Comparison of ENCODE assay signal across 19 cellular contexts in the genomic region with DNA sequence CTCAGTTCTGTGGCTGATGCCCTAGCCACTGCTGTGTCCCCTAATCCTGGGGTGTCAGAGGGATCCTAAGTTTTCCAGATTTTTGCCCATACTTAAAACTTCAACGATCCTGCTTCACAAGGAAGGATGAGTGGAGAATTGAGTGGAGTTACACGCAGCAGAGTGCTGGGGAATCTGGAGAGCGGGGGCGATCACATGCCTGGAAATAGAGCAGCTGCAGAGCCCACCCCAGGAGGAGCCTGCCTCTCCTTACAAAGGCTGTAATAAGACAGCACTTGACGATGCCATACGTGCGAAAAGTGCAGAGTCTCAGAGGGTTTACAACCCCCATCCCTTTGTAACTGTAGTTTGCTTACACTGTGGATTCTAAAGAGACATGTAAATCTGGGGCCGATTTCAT. TPM values are rescaled to one million over a fixed set of nuclear protein-coding genes. Genes with fewer than 3 reads are reported as not detected.
DNase-seq lines count a peak whose midpoint lies in the region; ATAC-seq, FAIRE-seq and TF ChIP-seq lines count a peak whose summit lies in the region.
"Had no signal": no experiment of that assay in that cellular context is flagged by ENCODE, and none has a peak within 500 bp of the region (broad histone marks: within the 10 kb centered on the region; RNA-seq: fewer than 3 reads in every experiment).

No MANE protein-coding gene starts in this region.

- H3K4me1 ChIP-seq in mammary epithelial cell (ENCODE audit: insufficient read depth, low read length) (no peaks in the 10 kb centered on the region), OCI-LY7 (ENCODE audit: insufficient read depth, low read length, poor library complexity, severe bottlenecking) (no peaks in the 10 kb centered on the region), K562 (replicated peaks in 1 of 2; ENCODE audit: control insufficient read depth in 2 of 2, insufficient read depth in 2 of 2, low read length in 2 of 2) (peaks cover 0 to 9% of the 10 kb centered on the region in 2 experiments; a peak in 1 of 5 replicates), heart right ventricle (peaks cover 0 to 12% (median 4%) of the 10 kb centered on the region in 9 donors)

- no peak for TF ChIP-seq EP300 in K562 (IDR thresholded peaks at IDR 0.05; ENCODE audit: low read length)

- no peak overlapping the region for H3K4me3 Mint-ChIP-seq in MCF 10A (ENCODE audit: unreplicated experiment)
- no peak overlapping the region for H3K4me3 Mint-ChIP-seq in stimulated activated memory B cell treated with anti-CD40 and anti-IgM and Interleukin-4, amounts not matched to agents 10 μg/mL and 1 μg/mL and 100 μg/mL, for 72 hours
- H3K4me3 Mint-ChIP-seq: B cell, H9, IgD-negative memory B cell had no signal

- no peaks in the 10 kb centered on the region for H4K20me1 ChIP-seq in mammary epithelial cell (ENCODE audit: insufficient read depth, low read length)
- H4K20me1 ChIP-seq in OCI-LY7 (ENCODE audit: insufficient read depth, low read length): no peaks in the 10 kb centered on the region
- 0 out of 2 replicates have a peak, but pooled peaks cover under 1% of the 10 kb centered on the region for H4K20me1 ChIP-seq in K562 (replicated peaks; ENCODE audit: control insufficient read depth, insufficient read depth, low read length)

- TF ChIP-seq RAD21 in K562 (CRISPR knock-in tag; conservative IDR thresholded peaks at IDR 0.05 in 1 of 2, IDR thresholded peaks at IDR 0.05 in 1 of 2): no peak

- H3K4me1 Mint-ChIP-seq in MCF 10A (ENCODE audit: insufficient read depth, unreplicated experiment): no peaks in the 10 kb centered on the region
- no peaks in the 10 kb centered on the region for H3K4me1 Mint-ChIP-seq in stimulated activated memory B cell treated with anti-CD40 and anti-IgM and Interleukin-4, amounts not matched to agents 10 μg/mL and 1 μg/mL and 100 μg/mL, for 72 hours
- H3K4me1 Mint-ChIP-seq: B cell, IgD-negative memory B cell had no signal

- H3K27ac ChIP-seq in mammary epithelial cell (ENCODE audit: insufficient read depth, low read depth, low read length) (no peak overlapping the region), OCI-LY7 (ENCODE audit: low read depth, low read length, poor library complexity, severe bottlenecking) (no peak overlapping the region), K562 (ENCODE audit: extremely low read depth, low read depth, low read length) (no peak overlapping the region), heart right ventricle (no peak overlapping the region)
- H3K27ac ChIP-seq: 22Rv1 had no signal

- H3K36me3 ChIP-seq in mammary epithelial cell (ENCODE audit: insufficient read depth, low read length): peaks cover 10% of the 10 kb centered on the region
- H3K36me3 ChIP-seq in OCI-LY7 (ENCODE audit: insufficient read depth, low read length): peaks cover 62% of the 10 kb centered on the region
- H3K36me3 ChIP-seq in K562 (ENCODE audit: control insufficient read depth, insufficient read depth, low read length): peaks cover 61% of the 10 kb centered on the region; the same call in 2 of the 3 replicates
- peaks cover 0 to 72% (median 20%) of the 10 kb centered on the region in 9 donors for H3K36me3 ChIP-seq in heart right ventricle

- TF ChIP-seq POLR2A in K562 (conservative IDR thresholded peaks at IDR 0.05): no peak

- H3K27me3 ChIP-seq in mammary epithelial cell (ENCODE audit: insufficient read depth, low read length) (no peaks in the 10 kb centered on the region), K562 (ENCODE audit: control insufficient read depth in 2 of 2, insufficient read depth in 2 of 2, low read length in 2 of 2) (no peaks in the 10 kb centered on the region), heart right ventricle (no peaks in the 10 kb centered on the region)

- intact Hi-C loops in MCF 10A (cut with micrococcal nuclease): no loop called here
- intact Hi-C loops in mammary epithelial cell (cut with micrococcal nuclease): no loop called here
- intact Hi-C loops in OCI-LY7 (cut with micrococcal nuclease; ENCODE audit: unreplicated experiment): no loop called here
- intact Hi-C loops in K562 (cut with micrococcal nuclease): no loop called here
- intact Hi-C loops in heart right ventricle (cut with DNase I): no loop called here

- in situ Hi-C loops in mammary epithelial cell (cut with MboI; ENCODE audit: low sequenced_read_pairs in 2 of 2): no loop called here
- in situ Hi-C loops in K562 (cut with MboI): no loop called here

- DNase-seq in MCF 10A (ENCODE audit: unreplicated experiment) (no peak), mammary epithelial cell (no peak), OCI-LY7 (ENCODE audit: low spot score) (no peak), K562 (ENCODE audit: extremely low read depth in 1 of 4, low spot score in 3 of 4) (no peak), heart right ventricle (no peak), SK-N-DZ (ENCODE audit: low spot score) (no peak)
- DNase-seq: DMS153, GDM1, H9, NCI-H1092 treated with DMSO at 0.1 percent for 48 hours, NCI-H2081 treated with DMSO at 0.1 percent for 48 hours, NCI-H526 treated with DMSO at 0.1 percent for 48 hours, RPMI8226, SIG-M5 had no signal

- H3K9me2 ChIP-seq in OCI-LY7 (ENCODE audit: insufficient read depth, low read length): no peaks in the 10 kb centered on the region

- no peaks in the 10 kb centered on the region for H3K9me1 ChIP-seq in K562 (ENCODE audit: control insufficient read depth, insufficient read depth, low read length)

- CTCF ChIA-PET in MCF 10A (lab: Yijun Ruan, JAX): interaction anchor here (0.8 kb wide), 1 partner anchor 145 kb away, joined by 3 read pairs; no protein-coding TSS in a partner anchor
- CTCF ChIA-PET in mammary epithelial cell (lab: Charles Lee; ENCODE audit: low non-redundant PET): no interaction called here
- CTCF ChIA-PET in OCI-LY7 (lab: Charles Lee; ENCODE audit: unreplicated experiment): no interaction called here
- CTCF ChIA-PET in K562 (lab: Yijun Ruan, JAX; ENCODE audit: low intra/inter-chr PET ratio): no interaction called here

- TF ChIP-seq CTCF in MCF 10A (IDR thresholded peaks at IDR 0.05; ENCODE audit: unreplicated experiment) (no peak), mammary epithelial cell (conservative IDR thresholded peaks at IDR 0.05 in 1 of 2, IDR thresholded peaks at IDR 0.05 in 1 of 2; ENCODE audit: extremely low read depth in 1 of 2, insufficient read depth in 1 of 2, low read depth in 1 of 2, low read length in 2 of 2) (no peak), OCI-LY7 (conservative IDR thresholded peaks at IDR 0.05; ENCODE audit: low read length) (no peak), K562 (IDR thresholded peaks at IDR 0.05 in 2 of 3, conservative IDR thresholded peaks at IDR 0.05 in 1 of 3; ENCODE audit: insufficient read depth in 2 of 3, low read depth in 1 of 3, low read length in 3 of 3) (no peak), heart right ventricle (IDR thresholded peaks at IDR 0.05) (no peak)

- no peaks in the 10 kb centered on the region for H3K79me2 ChIP-seq in mammary epithelial cell (ENCODE audit: insufficient read depth, low read length)
- no peaks in the 10 kb centered on the region for H3K79me2 ChIP-seq in OCI-LY7 (ENCODE audit: insufficient read depth, low read depth, low read length)
- no peaks in the 10 kb centered on the region for H3K79me2 ChIP-seq in K562 (ENCODE audit: control insufficient read depth, insufficient read depth, low read length)

- no peak overlapping the region for H2AFZ ChIP-seq in mammary epithelial cell (ENCODE audit: low read depth, low read length)
- no peak overlapping the region for H2AFZ ChIP-seq in OCI-LY7 (ENCODE audit: low read length)
- no peak overlapping the region for H2AFZ ChIP-seq in K562 (ENCODE audit: low read depth, low read length)

- no peak overlapping the region for H3K4me2 ChIP-seq in mammary epithelial cell (ENCODE audit: insufficient read depth, low read depth, low read length)
- H3K4me2 ChIP-seq in OCI-LY7 (ENCODE audit: low read length): no peak overlapping the region
- H3K4me2 ChIP-seq in K562 (ENCODE audit: insufficient read depth, low read length): no peak overlapping the region

- FAIRE-seq in K562 (lab: Jason Lieb, UNC): no peak

- no peaks in the 10 kb centered on the region for H3K9me3 Mint-ChIP-seq in MCF 10A (ENCODE audit: unreplicated experiment)
- no peaks in the 10 kb centered on the region for H3K9me3 Mint-ChIP-seq in stimulated activated memory B cell treated with anti-CD40 and anti-IgM and Interleukin-4, amounts not matched to agents 10 μg/mL and 1 μg/mL and 100 μg/mL, for 72 hours
- H3K9me3 Mint-ChIP-seq: H9, IgD-negative memory B cell had no signal

- dilution Hi-C loops in mammary epithelial cell (cut with HindIII; ENCODE audit: low sequenced_read_pairs): loop anchor here (5.0 kb wide), 2 partner anchors 35 kb away; no protein-coding TSS in a partner anchor

- 88% methylated on average over 8 of the region's 8 CpGs for WGBS in mammary epithelial cell (ENCODE audit: low coverage, missing lambda C conversion rate)
- 89% methylated on average over 8 of the region's 8 CpGs for WGBS in K562 (ENCODE audit: insufficient coverage, low coverage, missing lambda C conversion rate)
- 94% methylated on average over 8 of the region's 8 CpGs for WGBS in heart right ventricle, 2 donors

- H3K36me3 Mint-ChIP-seq in MCF 10A (ENCODE audit: insufficient read depth, unreplicated experiment): peaks cover 68% of the 10 kb centered on the region
- peaks cover 50% of the 10 kb centered on the region for H3K36me3 Mint-ChIP-seq in stimulated activated memory B cell treated with anti-CD40 and anti-IgM and Interleukin-4, amounts not matched to agents 10 μg/mL and 1 μg/mL and 100 μg/mL, for 72 hours

- ATAC-seq in K562 (no peak), heart right ventricle (no peak), GM21723 (IDR thresholded peaks at IDR 0.05; ENCODE audit: unreplicated experiment) (no peak)
- no peak for ATAC-seq in stimulated activated memory B cell treated with anti-CD40 and anti-IgM and Interleukin-4, amounts not matched to agents 10 μg/mL and 1 μg/mL and 100 μg/mL, for 72 hours

- H3K9ac ChIP-seq in mammary epithelial cell (ENCODE audit: insufficient read depth, low read length) (no peak overlapping the region), K562 (ENCODE audit: insufficient read depth in 1 of 2, low read depth in 2 of 2, low read length in 2 of 2) (no peak overlapping the region)

- POLR2A ChIA-PET in MCF 10A (lab: Yijun Ruan, JAX) (no interaction called here), OCI-LY7 (lab: Charles Lee) (no interaction called here), K562 (lab: Yijun Ruan, JAX) (interaction anchor here (0.6 to 1.2 kb wide), 3 partner anchors 15 to 577 kb away, joined by 3 to 4 read pairs (median 3); no protein-coding TSS in a partner anchor)

- H3K27ac Mint-ChIP-seq in MCF 10A (ENCODE audit: low read depth, unreplicated experiment): no peak overlapping the region
- H3K27ac Mint-ChIP-seq in stimulated activated memory B cell treated with anti-CD40 and anti-IgM and Interleukin-4, amounts not matched to agents 10 μg/mL and 1 μg/mL and 100 μg/mL, for 72 hours: no peak overlapping the region
- H3K27ac Mint-ChIP-seq: B cell, H9, IgD-negative memory B cell had no signal

- BruUV-seq in MCF 10A (replicated peaks; lab: Mats Ljungman, UMichigan): TSS peak; percentile 23
- BruUV-seq in mammary epithelial cell (replicated peaks; lab: Mats Ljungman, UMichigan): no TSS peak
- BruUV-seq in OCI-LY7 (replicated peaks; lab: Mats Ljungman, UMichigan): TSS peak; percentile 64
- BruUV-seq in K562 (replicated peaks; lab: Mats Ljungman, UMichigan): TSS peak; percentile 47

- no peaks in the 10 kb centered on the region for H3K27me3 Mint-ChIP-seq in MCF 10A (ENCODE audit: insufficient read depth, unreplicated experiment)
- no peaks in the 10 kb centered on the region for H3K27me3 Mint-ChIP-seq in stimulated activated memory B cell treated with anti-CD40 and anti-IgM and Interleukin-4, amounts not matched to agents 10 μg/mL and 1 μg/mL and 100 μg/mL, for 72 hours
- H3K27me3 Mint-ChIP-seq: B cell, IgD-negative memory B cell had no signal

- H3K4me3 ChIP-seq in mammary epithelial cell (replicated peaks in 1 of 3; ENCODE audit: insufficient read depth in 1 of 3, low read depth in 2 of 3, low read length in 3 of 3) (no peak overlapping the region), OCI-LY7 (ENCODE audit: low read depth, low read length, poor library complexity, severe bottlenecking) (no peak overlapping the region), K562 (no peak overlapping the region), heart right ventricle (no peak overlapping the region)

- H3K9me3 ChIP-seq in mammary epithelial cell (replicated peaks; ENCODE audit: insufficient read depth, low read length) (no peaks in the 10 kb centered on the region), OCI-LY7 (ENCODE audit: low read length) (no peaks in the 10 kb centered on the region), K562 (replicated peaks; ENCODE audit: control insufficient read depth, insufficient read depth, low read depth, low read length) (no peaks in the 10 kb centered on the region), heart right ventricle (no peaks in the 10 kb centered on the region)

RNA-seq across cellular contexts. Expression of a gene that starts 40.6 kb away (rescaled TPM):
- total RNA-seq in MCF 10A (2022): 69.1 and 75.8 TPM in 2 replicates
- 10 to 100 TPM; 34.0 to 59.5 TPM for total RNA-seq in mammary epithelial cell
- 28.1 TPM for polyA plus RNA-seq in mammary epithelial cell
- 38.5 TPM for polyA minus RNA-seq in mammary epithelial cell
- total RNA-seq in OCI-LY7 (2014; rRNA removed; shearing (Covaris generic)): 111 and 113 TPM in 2 replicates
- total RNA-seq in OCI-LY7 (2022): 229 and 288 TPM in 2 replicates
- total RNA-seq in K562 (2011; cell fraction: chromatin; rRNA removed; ENCODE audit: low replicate concordance): 383 and 414 TPM in 2 replicates
- total RNA-seq in K562 (2011; cell fraction: nucleolus; rRNA removed): 210 and 215 TPM in 2 replicates
- total RNA-seq in K562 (2011; cell fraction: nucleoplasm; rRNA removed): 214 and 219 TPM in 2 replicates
- 50.6 and 61.7 TPM in 2 replicates for total RNA-seq in K562 (2014; rRNA removed)
- 63.1 and 70.8 TPM in 2 replicates for total RNA-seq in K562 (2014; rRNA removed; fragmentation: Illumina TruSeq; extraction: Trizol)
- total RNA-seq in K562 (2015; rRNA removed; fragmentation: Illumina TruSeq; extraction: Trizol): 60.5 and 61.8 TPM in 2 replicates
- total RNA-seq in K562 (2021): 96.4 and 97.5 TPM in 2 replicates
- polyA plus RNA-seq in K562 (2011; rRNA removed): 101 and 135 TPM in 2 replicates
- 49.7 and 83.6 TPM in 2 replicates for polyA plus RNA-seq in K562 (2011; cell fraction: cytosol; rRNA removed)
- 318 and 368 TPM in 2 replicates for polyA plus RNA-seq in K562 (2011; cell fraction: nucleus; rRNA removed)
- polyA plus RNA-seq in K562 (2012): 73.8 and 103 TPM in 2 replicates
- polyA plus RNA-seq in K562 (2014; fragmentation: Illumina TruSeq; extraction: Trizol): 82.8 and 89.9 TPM in 2 replicates
- polyA plus RNA-seq in K562 (2014; fragmentation: Nextera tagmentation; extraction: Ambion mirVana): 10 to 100 TPM; 13.1 to 22.6 TPM
- polyA plus RNA-seq in K562 (2014; rRNA removed): 93.0 and 120 TPM in 2 replicates
- 58.5 and 77.2 TPM in 2 replicates for polyA minus RNA-seq in K562 (2011; rRNA and poly(A)+ RNA removed)
- polyA minus RNA-seq in K562 (2011; cell fraction: cytosol; rRNA and poly(A)+ RNA removed): 32.1 and 32.5 TPM in 2 replicates
- polyA minus RNA-seq in K562 (2011; cell fraction: nucleus; rRNA and poly(A)+ RNA removed): 80.9 and 135 TPM in 2 replicates
- total RNA-seq in heart right ventricle: 10 to 100 TPM; 50.4 to 72.3 (median 63.3) TPM
- 10 to 100 TPM; 27.2 to 85.2 TPM for polyA plus RNA-seq in heart right ventricle
- 68.3 and 76.8 TPM in 2 replicates for polyA plus RNA-seq in SK-N-DZ (2014; cell fraction: cytosol; rRNA removed)
- polyA plus RNA-seq in SK-N-DZ (2014; cell fraction: nucleus; rRNA removed): 121 and 167 TPM in 2 replicates

RNA-seq across cellular contexts. Expression of a gene that starts 40.7 kb away (rescaled TPM):
- total RNA-seq in MCF 10A (2022): 24.8 and 37.1 TPM in 2 replicates
- total RNA-seq in mammary epithelial cell: 10 to 100 TPM; 35.1 to 37.7 TPM
- polyA plus RNA-seq in mammary epithelial cell: 42.6 TPM
- 62.6 TPM for polyA minus RNA-seq in mammary epithelial cell
- total RNA-seq in OCI-LY7 (2014; rRNA removed; shearing (Covaris generic)): 72.4 and 104 TPM in 2 replicates
- total RNA-seq in OCI-LY7 (2022): 53.3 and 63.9 TPM in 2 replicates
- 30.4 and 88.7 TPM in 2 replicates for total RNA-seq in K562 (2011; cell fraction: chromatin; rRNA removed; ENCODE audit: low replicate concordance)
- total RNA-seq in K562 (2011; cell fraction: nucleolus; rRNA removed): 63.9 and 75.1 TPM in 2 replicates
- 40.5 and 41.2 TPM in 2 replicates for total RNA-seq in K562 (2011; cell fraction: nucleoplasm; rRNA removed)
- total RNA-seq in K562 (2014; rRNA removed): 93.4 and 116 TPM in 2 replicates
- total RNA-seq in K562 (2014; rRNA removed; fragmentation: Illumina TruSeq; extraction: Trizol): 25.9 and 40.9 TPM in 2 replicates
- 62.3 and 63.9 TPM in 2 replicates for total RNA-seq in K562 (2015; rRNA removed; fragmentation: Illumina TruSeq; extraction: Trizol)
- total RNA-seq in K562 (2021): 69.2 and 73.4 TPM in 2 replicates
- 38.1 and 47.1 TPM in 2 replicates for polyA plus RNA-seq in K562 (2011; rRNA removed)
- 48.2 and 88.3 TPM in 2 replicates for polyA plus RNA-seq in K562 (2011; cell fraction: cytosol; rRNA removed)
- polyA plus RNA-seq in K562 (2011; cell fraction: nucleus; rRNA removed): 48.6 and 65.2 TPM in 2 replicates
- polyA plus RNA-seq in K562 (2012): 53.4 and 54.5 TPM in 2 replicates
- polyA plus RNA-seq in K562 (2014; fragmentation: Illumina TruSeq; extraction: Trizol): 63.6 and 75.5 TPM in 2 replicates
- 1 to 10 TPM; 2.1 to 5.4 TPM for polyA plus RNA-seq in K562 (2014; fragmentation: Nextera tagmentation; extraction: Ambion mirVana)
- polyA plus RNA-seq in K562 (2014; rRNA removed): 65.4 and 76.3 TPM in 2 replicates
- polyA minus RNA-seq in K562 (2011; rRNA and poly(A)+ RNA removed): 23.4 and 39.5 TPM in 2 replicates
- 50.9 and 61.3 TPM in 2 replicates for polyA minus RNA-seq in K562 (2011; cell fraction: cytosol; rRNA and poly(A)+ RNA removed)
- polyA minus RNA-seq in K562 (2011; cell fraction: nucleus; rRNA and poly(A)+ RNA removed): 25.5 and 25.7 TPM in 2 replicates
- total RNA-seq in heart right ventricle: 10 to 100 TPM; 13.4 to 22.3 (median 15.2) TPM
- 10 to 100 TPM; 21.9 to 27.9 TPM for polyA plus RNA-seq in heart right ventricle
- polyA plus RNA-seq in SK-N-DZ (2014; cell fraction: cytosol; rRNA removed): 103 and 108 TPM in 2 replicates
- polyA plus RNA-seq in SK-N-DZ (2014; cell fraction: nucleus; rRNA removed): 67.7 and 80.2 TPM in 2 replicates

RNA-seq across cellular contexts. Expression of a gene that starts 51.7 kb away (rescaled TPM):
- total RNA-seq in MCF 10A (2022): 57.9 and 58.9 TPM in 2 replicates
- 100 to 1,000 TPM; 114 to 138 TPM for total RNA-seq in mammary epithelial cell
- 110 TPM for polyA plus RNA-seq in mammary epithelial cell
- polyA minus RNA-seq in mammary epithelial cell: 18.1 TPM
- 8.6 and 16.1 TPM in 2 replicates for total RNA-seq in OCI-LY7 (2014; rRNA removed; shearing (Covaris generic))
- 14.8 and 15.5 TPM in 2 replicates for total RNA-seq in OCI-LY7 (2022)
- total RNA-seq in K562 (2011; cell fraction: chromatin; rRNA removed; ENCODE audit: low replicate concordance): 9.9 and 22.2 TPM in 2 replicates
- total RNA-seq in K562 (2011; cell fraction: nucleolus; rRNA removed): 12.0 and 12.4 TPM in 2 replicates
- total RNA-seq in K562 (2011; cell fraction: nucleoplasm; rRNA removed): 9.1 and 12.6 TPM in 2 replicates
- 4.2 and 6.8 TPM in 2 replicates for total RNA-seq in K562 (2014; rRNA removed)
- 1.2 and 1.3 TPM in 2 replicates for total RNA-seq in K562 (2014; rRNA removed; fragmentation: Illumina TruSeq; extraction: Trizol)
- 1.5 and 2.7 TPM in 2 replicates for total RNA-seq in K562 (2015; rRNA removed; fragmentation: Illumina TruSeq; extraction: Trizol)
- total RNA-seq in K562 (2021): 3.4 and 4.1 TPM in 2 replicates
- 5.1 and 10.3 TPM in 2 replicates for polyA plus RNA-seq in K562 (2011; rRNA removed)
- polyA plus RNA-seq in K562 (2011; cell fraction: cytosol; rRNA removed): 9.6 and 10.5 TPM in 2 replicates
- 9.2 and 20.4 TPM in 2 replicates for polyA plus RNA-seq in K562 (2011; cell fraction: nucleus; rRNA removed)
- polyA plus RNA-seq in K562 (2012): 2.4 and 5.5 TPM in 2 replicates
- 2.9 and 4.7 TPM in 2 replicates for polyA plus RNA-seq in K562 (2014; fragmentation: Illumina TruSeq; extraction: Trizol)
- not detected for polyA plus RNA-seq in K562 (2014; fragmentation: Nextera tagmentation; extraction: Ambion mirVana)
- polyA plus RNA-seq in K562 (2014; rRNA removed): 3.7 and 6.4 TPM in 2 replicates
- polyA minus RNA-seq in K562 (2011; rRNA and poly(A)+ RNA removed): 2.5 and 2.9 TPM in 2 replicates
- 3.3 and 6.9 TPM in 2 replicates for polyA minus RNA-seq in K562 (2011; cell fraction: cytosol; rRNA and poly(A)+ RNA removed)
- 3.4 and 8.3 TPM in 2 replicates for polyA minus RNA-seq in K562 (2011; cell fraction: nucleus; rRNA and poly(A)+ RNA removed)
- 10 to 100 TPM; 10.4 to 23.2 (median 13.6) TPM for total RNA-seq in heart right ventricle
- polyA plus RNA-seq in heart right ventricle: 10 to 100 TPM; 20.8 to 24.8 TPM
- polyA plus RNA-seq in SK-N-DZ (2014; cell fraction: cytosol; rRNA removed): 39.8 and 69.9 TPM in 2 replicates
- polyA plus RNA-seq in SK-N-DZ (2014; cell fraction: nucleus; rRNA removed): 89.5 and 131 TPM in 2 replicates
